ENCODE assay signal across 19 cellular contexts in the genomic region with DNA sequence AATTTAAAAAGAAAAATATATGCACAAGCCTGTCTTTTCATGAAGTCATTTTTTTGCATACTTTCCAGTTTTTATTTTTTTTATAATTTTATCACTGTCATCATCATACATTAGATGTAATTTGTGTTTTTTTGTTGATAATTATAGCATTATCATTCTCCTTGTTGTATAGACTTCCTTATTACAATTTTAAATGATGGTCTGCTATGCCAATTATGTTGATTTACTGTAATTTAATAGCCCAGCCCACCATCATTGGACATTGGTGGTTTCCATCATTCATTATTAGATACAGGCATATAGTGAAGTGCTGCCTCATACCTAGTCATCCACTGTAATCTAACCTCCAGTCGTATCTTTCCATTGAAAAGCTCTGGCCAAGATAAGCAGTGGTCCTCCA.
"Had no signal": no experiment of that assay in that cellular context is flagged by ENCODE, and none has a peak within 500 bp of the region (broad histone marks: within the 10 kb centered on the region; RNA-seq: fewer than 3 reads in every experiment).

No MANE protein-coding gene starts in this region.

- H3K27ac ChIP-seq: brain microvascular endothelial cell, suprapubic skin had no signal

- H3K36me3 Mint-ChIP-seq: activated naive CD8-positive, alpha-beta T cell treated with anti-CD3 and anti-CD28 coated beads for 36 hours; type B pancreatic cell had no signal

- H3K27ac Mint-ChIP-seq: activated CD4-positive, alpha-beta T cell treated with anti-CD3 and anti-CD28 coated beads, Interleukin-2, amount 10 ng/mL, durations not matched to agents 7 days and 5 days; activated naive CD8-positive, alpha-beta T cell treated with anti-CD3 and anti-CD28 coated beads for 36 hours; nephron; stimulated activated naive CD8-positive, alpha-beta T cell treated with anti-CD3 and anti-CD28 coated beads, Interleukin-15, Interleukin-2, amounts not matched to agents 100 ng/mL and 50 ng/mL, for 24 hours had no signal

- H3K9me3 Mint-ChIP-seq: activated CD4-positive, alpha-beta T cell treated with anti-CD3 and anti-CD28 coated beads, Interleukin-2, amount 10 ng/mL, durations not matched to agents 7 days and 5 days; activated naive CD8-positive, alpha-beta T cell treated with anti-CD3 and anti-CD28 coated beads for 36 hours; activated T-cell treated with anti-CD3 and anti-CD28 coated beads, Interleukin-2, amount 50 U/mL, for 72 hours; effector memory CD8-positive, alpha-beta T cell; nephron; stimulated activated naive CD8-positive, alpha-beta T cell treated with anti-CD3 and anti-CD28 coated beads, Interleukin-15, Interleukin-2, amounts not matched to agents 100 ng/mL and 50 ng/mL, for 24 hours had no signal

- ATAC-seq: activated T-cell treated with anti-CD3 and anti-CD28 coated beads, Interleukin-2, amount 50 U/mL, for 72 hours; effector memory CD8-positive, alpha-beta T cell; left ventricle myocardium superior; T-helper 17 cell had no signal

- H3K4me3 ChIP-seq: right atrium auricular region, suprapubic skin had no signal

- H3K9me3 ChIP-seq: right atrium auricular region, suprapubic skin had no signal

- H3K36me3 ChIP-seq: brain microvascular endothelial cell, right atrium auricular region, suprapubic skin had no signal

- H3K27me3 ChIP-seq: brain microvascular endothelial cell, right atrium auricular region, suprapubic skin had no signal

- DNase-seq: activated CD4-positive, alpha-beta T cell treated with anti-CD3 and anti-CD28 coated beads, Interleukin-2, amount 10 ng/mL, durations not matched to agents 7 days and 5 days; activated CD8-positive, alpha-beta memory T cell treated with anti-CD3 and anti-CD28 coated beads, Interleukin-2, amount 50 U/mL, for 48 hours; activated gamma-delta T cell treated with Interleukin-2 at 50 U/mL for 16 hours; activated naive CD8-positive, alpha-beta T cell treated with anti-CD3 and anti-CD28 coated beads for 36 hours; activated T-cell treated with anti-CD3 and anti-CD28 coated beads, Interleukin-2, amount 50 U/mL, for 72 hours; brain microvascular endothelial cell; cerebellar nuclear complex; effector memory CD8-positive, alpha-beta T cell; hippocampal formation; kidney; left ventricle myocardium superior; mesenchymal stem cell; nucleus accumbens; T-helper 17 cell had no signal

- H3K4me3 Mint-ChIP-seq: activated CD4-positive, alpha-beta T cell treated with anti-CD3 and anti-CD28 coated beads, Interleukin-2, amount 10 ng/mL, durations not matched to agents 7 days and 5 days; activated naive CD8-positive, alpha-beta T cell treated with anti-CD3 and anti-CD28 coated beads for 36 hours; nephron; stimulated activated naive CD8-positive, alpha-beta T cell treated with anti-CD3 and anti-CD28 coated beads, Interleukin-15, Interleukin-2, amounts not matched to agents 100 ng/mL and 50 ng/mL, for 24 hours; T-helper 17 cell had no signal
